ENCODE assay signal across 11 cellular contexts in the genomic region with DNA sequence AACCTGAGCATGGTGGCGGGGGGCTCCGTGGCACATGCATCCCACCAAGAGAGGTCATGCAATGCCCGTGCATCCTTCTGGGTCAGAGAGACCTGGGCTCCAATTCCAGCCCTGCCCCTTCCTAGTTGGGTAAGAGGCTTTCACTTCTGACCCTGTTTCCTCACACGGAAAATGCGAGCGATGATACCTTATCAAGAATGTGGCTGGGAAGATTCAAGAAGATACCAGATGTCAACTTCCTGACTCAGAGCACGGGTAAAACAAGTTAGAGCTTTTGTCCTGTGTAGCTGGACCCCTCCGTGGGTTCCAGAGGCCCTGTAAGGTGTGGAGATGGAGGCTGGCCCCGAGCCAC. TPM values are rescaled to one million over a fixed set of nuclear protein-coding genes. Genes with fewer than 3 reads are reported as not detected.
DNase-seq lines count a peak whose midpoint lies in the region; ATAC-seq, FAIRE-seq and TF ChIP-seq lines count a peak whose summit lies in the region.
"Had no signal": no experiment of that assay in that cellular context is flagged by ENCODE, and none has a peak within 500 bp of the region (broad histone marks: within the 10 kb centered on the region; RNA-seq: fewer than 3 reads in every experiment).

No MANE protein-coding gene starts in this region.

- 37 to 57% (median 50%) methylated on average over 9 of the region's 9 CpGs for WGBS in small intestine, 3 donors

- H3K27me3 ChIP-seq in Loucy (ENCODE audit: insufficient read depth, low read length, poor library complexity, severe bottlenecking), result peaks cover 2% of the 10 kb centered on the region
- peaks cover 8% of the 10 kb centered on the region for H3K27me3 ChIP-seq in neural cell (ENCODE audit: insufficient read depth, low read depth, low read length)
- H3K27me3 ChIP-seq in small intestine (ENCODE audit: control insufficient read depth in 2 of 2, insufficient read depth in 2 of 2, low read length in 2 of 2), result peaks cover 0 to 10% of the 10 kb centered on the region in 2 donors

- no peak for ATAC-seq in GM18858 (IDR thresholded peaks at IDR 0.05; ENCODE audit: unreplicated experiment)
- no peak for ATAC-seq in GM19035 (IDR thresholded peaks at IDR 0.05; ENCODE audit: unreplicated experiment)

- H3K4me1 ChIP-seq in Loucy (ENCODE audit: insufficient read depth, low read length, poor library complexity, severe bottlenecking) (peaks cover 57% of the 10 kb centered on the region), small intestine (ENCODE audit: control insufficient read depth in 2 of 2, insufficient read depth in 1 of 2, low read depth in 1 of 2, low read length in 1 of 2) (no peaks in the 10 kb centered on the region)

- H3F3A ChIP-seq in Loucy (ENCODE audit: low read depth) (peaks cover 14% of the 10 kb centered on the region; the same call in 1 of the 2 replicates), neural cell (ENCODE audit: insufficient read depth, low read length, poor library complexity, severe bottlenecking) (no peaks in the 10 kb centered on the region)

- DNase-seq in AG04449 (ENCODE audit: low read depth, low spot score) (no peak), endothelial cell (ENCODE audit: low spot score) (no peak), NCI-H1436 treated with DMSO at 0.1 percent for 48 hours (lab: John Stamatoyannopoulos, UW) (no peak), small intestine (no peak)
- DNase-seq: NCI-H1048, SW 1271 had no signal

- H3K27me3 Mint-ChIP-seq in endothelial cell (ENCODE audit: unreplicated experiment), result peaks cover 18% of the 10 kb centered on the region

- no peaks in the 10 kb centered on the region for H3K9me3 Mint-ChIP-seq in endothelial cell (ENCODE audit: unreplicated experiment)

- no peak overlapping the region for H2AFZ ChIP-seq in Loucy (ENCODE audit: low read length)
- peak overlapping the region; percentile 4 for H2AFZ ChIP-seq in neural cell (ENCODE audit: low read depth, low read length)

- peak overlapping the region; percentile 84 for H3K27ac ChIP-seq in neural cell (ENCODE audit: low read length)
- H3K27ac ChIP-seq in small intestine (ENCODE audit: low read depth in 1 of 2, low read length in 1 of 2), result no peak overlapping the region

- CTCF ChIA-PET in AG04449 (lab: Yijun Ruan, JAX), result interaction anchor here (1.4 to 24.6 kb wide), 4 partner anchors 9 to 49 kb away, joined by 4 to 498 read pairs (median 6); a partner anchor contains a TSS

- H3K4me2 ChIP-seq in Loucy (ENCODE audit: low read depth, low read length, poor library complexity, severe bottlenecking) (no peak overlapping the region), neural cell (ENCODE audit: low read length) (peak overlapping the region; percentile 41)

- TF ChIP-seq EP300 in neural cell (conservative IDR thresholded peaks at IDR 0.05; ENCODE audit: poor library complexity, severe bottlenecking), result no peak

- H3K79me2 ChIP-seq in Loucy (ENCODE audit: insufficient read depth, low read length) (no peaks in the 10 kb centered on the region), neural cell (replicated peaks; ENCODE audit: insufficient read depth, low read length) (peaks cover 5% of the 10 kb centered on the region)

- H3K9me2 ChIP-seq in Loucy (replicated peaks; ENCODE audit: low read depth, low read length) (no peaks in the 10 kb centered on the region), neural cell (ENCODE audit: insufficient read depth, low read length) (no peaks in the 10 kb centered on the region)

- H4K20me1 ChIP-seq in Loucy (ENCODE audit: insufficient read depth, low read length, poor library complexity, severe bottlenecking) (no peaks in the 10 kb centered on the region), neural cell (ENCODE audit: insufficient read depth) (no peaks in the 10 kb centered on the region)

- TF ChIP-seq RAD21 in neural cell (conservative IDR thresholded peaks at IDR 0.05), result no peak

- H3K36me3 ChIP-seq in Loucy (ENCODE audit: insufficient read depth, low read length) (no peaks in the 10 kb centered on the region), neural cell (ENCODE audit: insufficient read depth, low read length) (no peaks in the 10 kb centered on the region), small intestine (ENCODE audit: control insufficient read depth in 2 of 2, insufficient read depth in 2 of 2, low read length in 2 of 2) (no peaks in the 10 kb centered on the region)

- no peak overlapping the region for H3K27ac Mint-ChIP-seq in endothelial cell (ENCODE audit: unreplicated experiment)

- no peaks in the 10 kb centered on the region for H3K9me3 ChIP-seq in Loucy (ENCODE audit: insufficient read depth, low read depth, low read length)
- no peaks in the 10 kb centered on the region for H3K9me3 ChIP-seq in neural cell (ENCODE audit: low read length)
- H3K9me3 ChIP-seq in small intestine (ENCODE audit: control insufficient read depth, low read depth), result no peaks in the 10 kb centered on the region

- H3K4me3 Mint-ChIP-seq in endothelial cell (ENCODE audit: unreplicated experiment), result peak overlapping the region; percentile 40

- H3K9ac ChIP-seq in Loucy (ENCODE audit: low read depth, low read length, poor library complexity, severe bottlenecking), result peak overlapping the region; percentile 5
- H3K9ac ChIP-seq in neural cell (ENCODE audit: low read length), result peak overlapping the region; percentile 61

- peak overlapping the region; percentile 12; the same call in 1 of the 2 replicates for H3K4me3 ChIP-seq in AG04449 (ENCODE audit: low read depth, low read length)
- H3K4me3 ChIP-seq in Loucy (ENCODE audit: low read length, poor library complexity, severe bottlenecking), result no peak overlapping the region
- H3K4me3 ChIP-seq in neural cell (ENCODE audit: low read length), result peak overlapping the region; percentile 54
- no peak overlapping the region for H3K4me3 ChIP-seq in small intestine (ENCODE audit: low read depth in 1 of 2, low read length in 2 of 2)

- H3K36me3 Mint-ChIP-seq in endothelial cell (ENCODE audit: low read depth, unreplicated experiment), result no peaks in the 10 kb centered on the region

- POLR2A ChIA-PET in AG04449 (lab: Yijun Ruan, JAX), result no interaction called here

- FAIRE-seq in small intestine (lab: Jason Lieb, UNC), result no peak
- FAIRE-seq: urothelium cell line had no signal

- no peak for TF ChIP-seq CTCF in AG04449 (IDR thresholded peaks at IDR 0.05; ENCODE audit: insufficient read depth, low read length, missing control alignments)
- TF ChIP-seq CTCF in Loucy (conservative IDR thresholded peaks at IDR 0.05; ENCODE audit: low read length), result no peak
- no peak for TF ChIP-seq CTCF in endothelial cell (IDR thresholded peaks at IDR 0.05; ENCODE audit: unreplicated experiment)
- no peak for TF ChIP-seq CTCF in neural cell (IDR thresholded peaks at IDR 0.05; ENCODE audit: poor library complexity, severe bottlenecking)

- H3K4me1 Mint-ChIP-seq in endothelial cell (ENCODE audit: unreplicated experiment), result peaks cover 51% of the 10 kb centered on the region

TF ChIP-seq in neural cell, 6 proteins besides CTCF, POLR2A, EP300 and RAD21:
- TF ChIP-seq TAF1 (IDR thresholded peaks at IDR 0.05; ENCODE audit: low read depth) (no peak), EZH2 (IDR thresholded peaks at IDR 0.05; ENCODE audit: borderline replicate concordance, insufficient read depth, low read length, poor library complexity, severe bottlenecking) (no peak), MXI1 (conservative IDR thresholded peaks at IDR 0.05; ENCODE audit: poor library complexity, severe bottlenecking) (no peak), POLR2AphosphoS5 (IDR thresholded peaks at IDR 0.05) (no peak), SMC3 (conservative IDR thresholded peaks at IDR 0.05; ENCODE audit: poor library complexity) (no peak)
- TF ChIP-seq, protein P1, sequence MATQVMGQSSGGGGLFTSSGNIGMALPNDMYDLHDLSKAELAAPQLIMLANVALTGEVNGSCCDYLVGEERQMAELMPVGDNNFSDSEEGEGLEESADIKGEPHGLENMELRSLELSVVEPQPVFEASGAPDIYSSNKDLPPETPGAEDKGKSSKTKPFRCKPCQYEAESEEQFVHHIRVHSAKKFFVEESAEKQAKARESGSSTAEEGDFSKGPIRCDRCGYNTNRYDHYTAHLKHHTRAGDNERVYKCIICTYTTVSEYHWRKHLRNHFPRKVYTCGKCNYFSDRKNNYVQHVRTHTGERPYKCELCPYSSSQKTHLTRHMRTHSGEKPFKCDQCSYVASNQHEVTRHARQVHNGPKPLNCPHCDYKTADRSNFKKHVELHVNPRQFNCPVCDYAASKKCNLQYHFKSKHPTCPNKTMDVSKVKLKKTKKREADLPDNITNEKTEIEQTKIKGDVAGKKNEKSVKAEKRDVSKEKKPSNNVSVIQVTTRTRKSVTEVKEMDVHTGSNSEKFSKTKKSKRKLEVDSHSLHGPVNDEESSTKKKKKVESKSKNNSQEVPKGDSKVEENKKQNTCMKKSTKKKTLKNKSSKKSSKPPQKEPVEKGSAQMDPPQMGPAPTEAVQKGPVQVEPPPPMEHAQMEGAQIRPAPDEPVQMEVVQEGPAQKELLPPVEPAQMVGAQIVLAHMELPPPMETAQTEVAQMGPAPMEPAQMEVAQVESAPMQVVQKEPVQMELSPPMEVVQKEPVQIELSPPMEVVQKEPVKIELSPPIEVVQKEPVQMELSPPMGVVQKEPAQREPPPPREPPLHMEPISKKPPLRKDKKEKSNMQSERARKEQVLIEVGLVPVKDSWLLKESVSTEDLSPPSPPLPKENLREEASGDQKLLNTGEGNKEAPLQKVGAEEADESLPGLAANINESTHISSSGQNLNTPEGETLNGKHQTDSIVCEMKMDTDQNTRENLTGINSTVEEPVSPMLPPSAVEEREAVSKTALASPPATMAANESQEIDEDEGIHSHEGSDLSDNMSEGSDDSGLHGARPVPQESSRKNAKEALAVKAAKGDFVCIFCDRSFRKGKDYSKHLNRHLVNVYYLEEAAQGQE (IDR thresholded peaks at IDR 0.05; ENCODE audit: borderline replicate concordance), result no peak

RNA-seq across cellular contexts. Expression of a gene that starts 8.7 kb away (rescaled TPM):
- 127 TPM for total RNA-seq in endothelial cell (ENCODE audit: unreplicated experiment)
- 55.7 and 91.0 TPM in 2 replicates for polyA plus RNA-seq in neural cell
- polyA minus RNA-seq in neural cell, result 62.5 and 66.7 TPM in 2 replicates
- polyA plus RNA-seq in small intestine, result 100 to 1,000 TPM in 2 of 3 donors, 10 to 100 TPM in 1; 90.1 to 122 (median 117) TPM

RNA-seq across cellular contexts. Expression of a gene that starts 42.9 kb away (rescaled TPM):
- total RNA-seq in endothelial cell (ENCODE audit: unreplicated experiment), result 553 TPM
- polyA plus RNA-seq in neural cell (90.3 and 120 TPM in 2 replicates), small intestine (100 to 1,000 TPM; 206 to 356 (median 246) TPM)
- 34.3 and 38.1 TPM in 2 replicates for polyA minus RNA-seq in neural cell

RNA-seq across cellular contexts. Expression of a gene that starts 53.0 kb away (rescaled TPM):
- total RNA-seq in endothelial cell (ENCODE audit: unreplicated experiment), result not detected
- polyA plus RNA-seq in neural cell (8.2 and 11.6 TPM in 2 replicates), small intestine (1 to 10 TPM in 2 of 3 donors, not detected in 1; 3.1 to 7.8 TPM)
- 18.4 and 24.1 TPM in 2 replicates for polyA minus RNA-seq in neural cell

Comparison
In these comparisons a context has a peak if more than half of its experiments do, and no peak if none do; other contexts are left out.
1. H3K4me3 ChIP-seq: peak in AG04449 (single experiment) and neural cell (single experiment); none in Loucy (single experiment) and small intestine (0 of 2).